In genomic region chr14:102211240-102211639, GRCh38 we compare ENCODE assay signal across 24 cellular contexts.
DNase-seq lines count a peak whose midpoint lies in the region; ATAC-seq and TF ChIP-seq lines count a peak whose summit lies in the region.
"Had no signal": no experiment of that assay in that cellular context is flagged by ENCODE, and none has a peak within 500 bp of the region (broad histone marks: within the 10 kb centered on the region; RNA-seq: fewer than 3 reads in every experiment).

No MANE protein-coding gene starts in this region.

- ATAC-seq in right lobe of liver: no peak
- ATAC-seq: A549; CD8-positive, alpha-beta T cell had no signal

- H3K79me2 ChIP-seq in trophoblast cell (ENCODE audit: control insufficient read depth, insufficient read depth, low read length, poor library complexity): no peaks in the 10 kb centered on the region

- no CpG with 5 or more reads among the region's 12 CpGs for WGBS in trophoblast cell (ENCODE audit: extremely low coverage, insufficient coverage, insufficient read length)
- 95% methylated on average over 9 of the region's 12 CpGs for WGBS in esophagus muscularis mucosa
- 100% methylated on average over 5 of the region's 12 CpGs for WGBS in right lobe of liver (ENCODE audit: insufficient coverage, low coverage, low lambda C conversion rate, missing lambda C conversion rate)

- TF ChIP-seq POLR2A in esophagus muscularis mucosa (IDR thresholded peaks at IDR 0.05; ENCODE audit: low read depth): no peak
- no peak for TF ChIP-seq POLR2A in right lobe of liver (IDR thresholded peaks at IDR 0.05)

- no peak overlapping the region for H4K91ac ChIP-seq in trophoblast cell (ENCODE audit: low read depth, low read length)

- no peak overlapping the region for H3K4me3 ChIP-seq in HL-60 (replicated peaks; ENCODE audit: insufficient read depth, low read length)
- H3K4me3 ChIP-seq in dorsolateral prefrontal cortex: no peak overlapping the region
- no peak overlapping the region for H3K4me3 ChIP-seq in trophoblast cell (ENCODE audit: low read depth, low read length)
- no peak overlapping the region for H3K4me3 ChIP-seq in esophagus muscularis mucosa
- H3K4me3 ChIP-seq in right lobe of liver: no peak overlapping the region
- H3K4me3 ChIP-seq: A549; BLaER1 treated with 17β-estradiol and CSF1 and Interleukin-3, amounts not matched to agents 10 nM and 100 nM; MG63; PC-9; SJSA1 had no signal

- H3K36me3 ChIP-seq in trophoblast cell (ENCODE audit: control insufficient read depth in 1 of 2, insufficient read depth in 2 of 2, low read length in 2 of 2) (peaks cover 37 to 38% of the 10 kb centered on the region in 2 experiments), esophagus muscularis mucosa (peaks cover 13 to 67% (median 42%) of the 10 kb centered on the region in 4 donors), right lobe of liver (peaks cover 0 to 4% (median 0%) of the 10 kb centered on the region in 4 donors)
- H3K36me3 ChIP-seq: MG63 had no signal

- no peaks in the 10 kb centered on the region for H3K27me3 ChIP-seq in HL-60 (ENCODE audit: insufficient read depth, poor library complexity, severe bottlenecking)
- no peaks in the 10 kb centered on the region for H3K27me3 ChIP-seq in dorsolateral prefrontal cortex
- H3K27me3 ChIP-seq in trophoblast cell (ENCODE audit: insufficient read depth, low read length): no peaks in the 10 kb centered on the region
- H3K27me3 ChIP-seq in esophagus muscularis mucosa: no peaks in the 10 kb centered on the region
- no peaks in the 10 kb centered on the region for H3K27me3 ChIP-seq in right lobe of liver
- H3K27me3 ChIP-seq: BLaER1 treated with 17β-estradiol and CSF1 and Interleukin-3, amounts not matched to agents 10 nM and 100 nM; MG63; SJSA1 had no signal

- TF ChIP-seq CTCF in HL-60 (IDR thresholded peaks at IDR 0.05; ENCODE audit: insufficient read depth, low read length): no peak
- no peak for TF ChIP-seq CTCF in dorsolateral prefrontal cortex (IDR thresholded peaks at IDR 0.05 in 54 of 56, conservative IDR thresholded peaks at IDR 0.05 in 2 of 56; ENCODE audit: low read depth in 1 of 56, partially characterized antibody in 56 of 56)
- TF ChIP-seq CTCF in esophagus muscularis mucosa (IDR thresholded peaks at IDR 0.05): no peak
- TF ChIP-seq CTCF in right lobe of liver (IDR thresholded peaks at IDR 0.05): no peak

- H2AFZ ChIP-seq in trophoblast cell (ENCODE audit: insufficient read depth, low read length, poor library complexity): no peak overlapping the region
- H2AFZ ChIP-seq: PC-9 had no signal

- H3K23ac ChIP-seq in trophoblast cell (ENCODE audit: low read length): peak overlapping the region; percentile 64

- peak overlapping the region; percentile 75 for H3K27ac ChIP-seq in HL-60 (replicated peaks)
- peak overlapping the region in 34 of 59 donors; percentile 12 to 100 (median 77) for H3K27ac ChIP-seq in dorsolateral prefrontal cortex
- no peak overlapping the region for H3K27ac ChIP-seq in trophoblast cell (ENCODE audit: low read depth, low read length)
- H3K27ac ChIP-seq in substantia nigra (ENCODE audit: low read depth, low read length, poor library complexity, severe bottlenecking): peak overlapping the region; percentile 46
- no peak overlapping the region for H3K27ac ChIP-seq in esophagus muscularis mucosa (replicated peaks in 1 of 4)
- no peak overlapping the region for H3K27ac ChIP-seq in right lobe of liver
- H3K27ac ChIP-seq: A549; BLaER1 treated with 17β-estradiol and CSF1 and Interleukin-3, amounts not matched to agents 10 nM and 100 nM; PC-9; SJSA1 had no signal

- no peaks in the 10 kb centered on the region for H3K79me1 ChIP-seq in trophoblast cell (ENCODE audit: low read length)

- DNase-seq in HL-60 (ENCODE audit: low read depth in 1 of 2, low spot score in 1 of 2): no peak
- peak in 2 of 10 donors; percentile 17 to 39 for DNase-seq in dorsolateral prefrontal cortex
- DNase-seq in trophoblast cell: no peak
- no peak for DNase-seq in substantia nigra (lab: John Stamatoyannopoulos, UW)
- DNase-seq in esophagus muscularis mucosa (ENCODE audit: extremely low spot score): no peak
- no peak for DNase-seq in nucleus accumbens (lab: John Stamatoyannopoulos, UW)
- no peak for DNase-seq in right lobe of liver
- DNase-seq: AML-193; Caco-2; CD8-positive, alpha-beta T cell; DMS 273 treated with DMSO at 0.1 percent for 48 hours; DMS79; GF-D8; H9; KBM-7; MG63; NCI-H2029; NCI-H446 treated with DMSO at 0.1 percent for 48 hours; NCI-H526 treated with DMSO at 0.1 percent for 48 hours; PC-9; Right ventricle myocardium superior had no signal

- H3K9ac ChIP-seq in trophoblast cell (ENCODE audit: low read length): no peak overlapping the region
- H3K9ac ChIP-seq: BLaER1 treated with 17β-estradiol and CSF1 and Interleukin-3, amounts not matched to agents 10 nM and 100 nM had no signal

- H3K9me3 ChIP-seq in trophoblast cell (ENCODE audit: insufficient read depth, low read depth, low read length) (peaks cover 3% of the 10 kb centered on the region), esophagus muscularis mucosa (no peaks in the 10 kb centered on the region), right lobe of liver (no peaks in the 10 kb centered on the region)
- H3K9me3 ChIP-seq: A549; BLaER1 treated with 17β-estradiol and CSF1 and Interleukin-3, amounts not matched to agents 10 nM and 100 nM; Caco-2; MG63; SJSA1 had no signal

- no peak overlapping the region for H3K4ac ChIP-seq in trophoblast cell (ENCODE audit: low read depth, low read length)

- H2AK5ac ChIP-seq in trophoblast cell (ENCODE audit: low read length): no peak overlapping the region

- TF ChIP-seq EP300 in esophagus muscularis mucosa (IDR thresholded peaks at IDR 0.05): no peak

- H4K8ac ChIP-seq in trophoblast cell (ENCODE audit: low read depth, low read length): no peak overlapping the region

- H3K4me1 ChIP-seq in trophoblast cell (ENCODE audit: control insufficient read depth in 1 of 2, insufficient read depth in 2 of 2, low read length in 2 of 2): no peaks in the 10 kb centered on the region
- H3K4me1 ChIP-seq in esophagus muscularis mucosa: peaks cover 12 to 25% (median 22%) of the 10 kb centered on the region in 4 donors
- no peaks in the 10 kb centered on the region for H3K4me1 ChIP-seq in right lobe of liver
- H3K4me1 ChIP-seq: A549, Caco-2, SJSA1 had no signal

- H3K4me2 ChIP-seq in trophoblast cell (ENCODE audit: low read length): no peak overlapping the region
- H3K4me2 ChIP-seq: A549; BLaER1 treated with 17β-estradiol and CSF1 and Interleukin-3, amounts not matched to agents 10 nM and 100 nM; PC-9 had no signal

- intact Hi-C loops in dorsolateral prefrontal cortex (cut with DNase I): loop anchor here (5.0 to 10.0 kb wide), 2 partner anchors 74 to 246 kb away; partner anchors contain the start of genes DYNC1H1 (in 1 of the 2) and WDR20 (in 1 of the 2)
- intact Hi-C loops in esophagus muscularis mucosa (cut with DNase I): no loop called here
- intact Hi-C loops in right lobe of liver (cut with DNase I): no loop called here

- no peak overlapping the region for H2BK5ac ChIP-seq in trophoblast cell (ENCODE audit: low read depth, low read length, poor library complexity)

- H3K18ac ChIP-seq in trophoblast cell (ENCODE audit: low read length): no peak overlapping the region

- H2BK120ac ChIP-seq in trophoblast cell (ENCODE audit: insufficient read depth, low read length, poor library complexity): no peak overlapping the region

- H3K14ac ChIP-seq in trophoblast cell (ENCODE audit: low read length): no peak overlapping the region

- H2BK12ac ChIP-seq in trophoblast cell (ENCODE audit: low read length): no peak overlapping the region

- no peak overlapping the region for H4K12ac ChIP-seq in trophoblast cell (ENCODE audit: low read depth, low read length)

Comparison
In these comparisons a context has a peak if more than half of its experiments do, and no peak if none do; other contexts are left out.
1. H3K27ac ChIP-seq: peak in HL-60 (single experiment), dorsolateral prefrontal cortex (34 of 59) and substantia nigra (single experiment); none in trophoblast cell (single experiment), esophagus muscularis mucosa (0 of 4) and right lobe of liver (0 of 3).
2. intact Hi-C loops: an anchor here in dorsolateral prefrontal cortex (5.0 to 10.0 kb wide); none called in esophagus muscularis mucosa and right lobe of liver.